Comparison of ENCODE assay signal across 8 cellular contexts in the genomic region with DNA sequence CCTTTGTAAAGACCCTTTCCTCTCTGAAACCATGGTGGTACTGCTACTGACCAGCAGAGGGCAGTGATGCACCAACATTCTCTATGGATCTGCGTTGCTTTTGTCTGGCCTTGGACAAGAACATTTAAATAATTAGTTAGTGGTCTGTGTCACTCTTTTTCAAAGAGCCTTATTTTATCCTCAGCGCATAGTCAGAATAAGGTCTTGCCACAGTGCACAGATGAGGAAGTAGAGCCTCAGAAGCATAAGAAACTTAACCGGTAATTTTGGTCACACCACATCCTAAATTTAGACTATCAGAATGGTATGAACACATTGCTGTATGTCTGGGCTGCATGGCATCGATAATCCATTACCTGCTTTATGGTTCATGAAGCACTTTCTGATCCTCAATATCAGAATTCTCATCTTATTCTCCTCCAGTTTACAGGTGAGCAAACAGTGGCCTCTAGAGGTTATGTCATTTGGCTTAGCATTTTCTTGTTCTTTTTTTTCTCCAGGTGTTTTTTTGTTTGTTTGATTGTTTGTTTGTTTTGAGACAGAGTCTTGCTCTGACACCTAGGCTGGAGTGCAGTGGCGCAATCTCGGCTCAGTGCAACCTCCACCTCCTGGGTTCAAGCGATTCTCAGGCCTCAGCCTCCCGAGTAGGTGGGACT. TPM values are rescaled to one million over a fixed set of nuclear protein-coding genes. Genes with fewer than 3 reads are reported as not detected.
DNase-seq lines count a peak whose midpoint lies in the region; ATAC-seq and TF ChIP-seq lines count a peak whose summit lies in the region.

No MANE protein-coding gene starts in this region.

- H3K27me3 ChIP-seq in stomach: no peaks in the 10 kb centered on the region

- no peaks in the 10 kb centered on the region for H3K36me3 ChIP-seq in stomach

- no peaks in the 10 kb centered on the region for H3K27me3 Mint-ChIP-seq in natural killer cell treated with Interleukin-12 subunit alpha and Interleukin-12 subunit beta and Interleukin-15 and Interleukin-18, amount 100 ng/mL, for 72 hours

- H3K36me3 Mint-ChIP-seq in natural killer cell treated with Interleukin-12 subunit alpha and Interleukin-12 subunit beta and Interleukin-15 and Interleukin-18, amount 100 ng/mL, for 72 hours: no peaks in the 10 kb centered on the region

- H3K27ac ChIP-seq in stomach: peak overlapping the region in 3 of 5 donors; percentile 27 to 67 (median 61)

- H3K4me3 ChIP-seq in stomach: no peak overlapping the region

- no peaks in the 10 kb centered on the region for H3K9me3 ChIP-seq in stomach

- peaks cover 4 to 5% of the 10 kb centered on the region in 2 donors for H3K4me1 Mint-ChIP-seq in natural killer cell treated with Interleukin-12 subunit alpha and Interleukin-12 subunit beta and Interleukin-15 and Interleukin-18, amount 100 ng/mL, for 72 hours (ENCODE audit: low read depth in 2 of 2)

- H3K27ac Mint-ChIP-seq in natural killer cell treated with Interleukin-12 subunit alpha and Interleukin-12 subunit beta and Interleukin-15 and Interleukin-18, amount 100 ng/mL, for 72 hours: peak overlapping the region in 1 of 2 donors; percentile 20

- ATAC-seq in GM21423 (IDR thresholded peaks at IDR 0.05; ENCODE audit: unreplicated experiment): peak; percentile 89
- peak; percentile 81 for ATAC-seq in esophagus mucosa
- ATAC-seq in natural killer cell treated with Interleukin-12 subunit alpha and Interleukin-12 subunit beta and Interleukin-15 and Interleukin-18, amount 100 ng/mL, for 72 hours: peak; percentile 68 to 74

- H3K4me1 ChIP-seq in stomach: peaks cover 0 to 14% (median 6%) of the 10 kb centered on the region in 4 donors

- intact Hi-C loops in stomach (cut with DNase I; ENCODE audit: low total_unique reads): no loop called here

- no peak overlapping the region for H3K4me3 Mint-ChIP-seq in natural killer cell treated with Interleukin-12 subunit alpha and Interleukin-12 subunit beta and Interleukin-15 and Interleukin-18, amount 100 ng/mL, for 72 hours

- TF ChIP-seq POLR2A in stomach (IDR thresholded peaks at IDR 0.05): no peak

- TF ChIP-seq EP300 in stomach (IDR thresholded peaks at IDR 0.05): no peak

- DNase-seq in DMS53 (lab: John Stamatoyannopoulos, UW): peak; percentile 87
- DNase-seq in HT1080 (ENCODE audit: low read depth): peak; percentile 49
- DNase-seq in OCI-M1 (lab: John Stamatoyannopoulos, UW): peak; percentile 91
- peak; percentile 49 for DNase-seq in activated T-cell treated with anti-CD3 and anti-CD28 coated beads for 4 hours
- peak; percentile 79 for DNase-seq in natural killer cell treated with Interleukin-12 subunit alpha and Interleukin-12 subunit beta and Interleukin-15 and Interleukin-18, amount 100 ng/mL, for 72 hours (ENCODE audit: low spot score)
- DNase-seq in stomach: peak; percentile 71

- WGBS in stomach, 5 donors: 53 to 58% (median 57%) methylated on average over 8 of the region's 8 CpGs

- no peaks in the 10 kb centered on the region for H3K9me3 Mint-ChIP-seq in natural killer cell treated with Interleukin-12 subunit alpha and Interleukin-12 subunit beta and Interleukin-15 and Interleukin-18, amount 100 ng/mL, for 72 hours

- peak in 6 of 7 experiments; percentile 22 to 94 (median 87) for TF ChIP-seq CTCF in stomach (IDR thresholded peaks at IDR 0.05)

RNA-seq across cellular contexts. Expression of gene IFT81, which starts 23.7 kb away (rescaled TPM):
- 4.4 and 4.9 TPM in 2 replicates for total RNA-seq in HT1080 (2014; rRNA removed; shearing (Covaris generic))
- 9.0 and 11.7 TPM in 2 replicates for polyA plus RNA-seq in HT1080 (2015; cell fraction: cytosol; rRNA removed)
- 17.1 and 20.0 TPM in 2 replicates for polyA plus RNA-seq in HT1080 (2015; cell fraction: nucleus; rRNA removed)
- total RNA-seq in esophagus mucosa (2.5 TPM), stomach (10 to 100 TPM in 3 of 5 donors, 1 to 10 TPM in 2; 2.0 to 50.2 (median 10.7) TPM)
- total RNA-seq in natural killer cell treated with Interleukin-12 subunit alpha and Interleukin-12 subunit beta and Interleukin-15 and Interleukin-18, amount 100 ng/mL, for 72 hours: 1 to 10 TPM; 2.3 to 3.5 TPM
- 1 to 10 TPM; 3.5 to 5.7 (median 4.9) TPM for polyA plus RNA-seq in stomach

RNA-seq across cellular contexts. Expression of gene C12orf76, which starts 52.1 kb away (rescaled TPM):
- 5.5 and 10.7 TPM in 2 replicates for total RNA-seq in HT1080 (2014; rRNA removed; shearing (Covaris generic))
- 20.7 and 22.2 TPM in 2 replicates for polyA plus RNA-seq in HT1080 (2015; cell fraction: cytosol; rRNA removed)
- polyA plus RNA-seq in HT1080 (2015; cell fraction: nucleus; rRNA removed): 18.3 and 22.7 TPM in 2 replicates
- total RNA-seq in esophagus mucosa (3.3 TPM), stomach (10 to 100 TPM in 4 of 5 donors, 1 to 10 TPM in 1; 7.0 to 44.2 (median 13.8) TPM)
- total RNA-seq in natural killer cell treated with Interleukin-12 subunit alpha and Interleukin-12 subunit beta and Interleukin-15 and Interleukin-18, amount 100 ng/mL, for 72 hours: 10 to 100 TPM; 10.1 to 12.3 TPM
- 10 to 100 TPM in 1 of 3 donors, 1 to 10 TPM in 2; 7.8 to 11.5 (median 9.8) TPM for polyA plus RNA-seq in stomach
